In the genomic region with DNA sequence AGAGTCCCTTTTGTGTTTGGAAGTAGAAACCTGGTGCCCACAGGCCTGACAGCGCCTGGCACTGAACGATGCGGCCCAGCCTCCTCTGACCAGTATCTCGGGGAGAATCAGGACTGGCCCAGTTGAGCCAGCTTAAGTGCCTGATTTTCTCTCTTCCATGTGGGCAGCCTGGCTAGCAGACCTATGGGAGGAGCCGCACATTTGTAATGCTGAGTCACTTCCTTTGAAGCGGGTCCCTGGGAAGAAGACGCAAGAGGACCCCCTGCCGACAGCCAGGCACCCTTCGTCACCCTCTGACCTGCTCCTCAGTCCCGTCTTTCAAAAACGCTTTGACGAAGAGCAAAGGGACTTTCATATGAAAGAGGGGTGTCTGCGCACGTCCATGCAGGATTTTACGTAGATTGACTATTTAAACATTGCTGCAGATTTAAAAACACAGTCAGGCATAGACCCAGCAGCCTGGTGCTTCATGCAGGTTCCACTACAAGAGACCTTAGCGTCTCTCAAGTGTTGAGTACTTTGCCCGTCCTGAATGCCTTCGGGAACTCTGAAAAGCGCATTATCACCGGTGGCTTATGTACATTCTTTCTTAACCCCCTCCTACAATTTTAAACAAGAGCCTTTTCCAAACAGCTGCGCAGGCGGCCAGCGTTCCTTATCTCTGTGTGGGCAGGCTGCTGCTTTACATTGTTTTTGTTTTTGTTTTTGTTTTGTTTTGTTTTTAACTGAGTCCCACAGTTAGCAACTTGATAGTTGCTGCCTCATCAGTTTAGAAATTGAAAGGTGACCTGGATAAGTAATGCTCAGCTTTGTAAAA, we compare ENCODE assay signal across 9 cellular contexts. TPM values are rescaled to one million over a fixed set of nuclear protein-coding genes. Genes with fewer than 3 reads are reported as not detected.
DNase-seq lines count a peak whose midpoint lies in the region; ATAC-seq, FAIRE-seq and TF ChIP-seq lines count a peak whose summit lies in the region.
"Had no signal": no experiment of that assay in that cellular context is flagged by ENCODE, and none has a peak within 500 bp of the region (broad histone marks: within the 10 kb centered on the region; RNA-seq: fewer than 3 reads in every experiment).

No MANE protein-coding gene starts in this region.

- peaks cover 13% of the 10 kb centered on the region for H3K36me3 ChIP-seq in brain microvascular endothelial cell (replicated peaks)
- H3K36me3 ChIP-seq in kidney epithelial cell (ENCODE audit: control insufficient read depth, insufficient read depth, low read length) = no peaks in the 10 kb centered on the region

- H3K27ac ChIP-seq in brain microvascular endothelial cell = peak overlapping the region; percentile 90

- peaks cover 27% of the 10 kb centered on the region for H3K36me3 Mint-ChIP-seq in T-helper 2 cell treated with Interferon-gamma antibody and Interleukin-4, amounts not matched to agents 5 μg/mL and 100 μg/mL, for 36 hours (ENCODE audit: low read depth)

- H3K27ac Mint-ChIP-seq in T-helper 2 cell treated with Interferon-gamma antibody and Interleukin-4, amounts not matched to agents 5 μg/mL and 100 μg/mL, for 36 hours = peak overlapping the region; percentile 89
- peak overlapping the region; percentile 42 to 94 for H3K27ac Mint-ChIP-seq in stimulated activated naive CD8-positive, alpha-beta T cell treated with anti-CD3 and anti-CD28 coated beads, Interleukin-15, amount 100 ng/mL, for 72 hours

- peak; percentile 94 for FAIRE-seq in RCC 7860 (lab: Jason Lieb, UNC)
- FAIRE-seq: G401.6 had no signal

- H3K27me3 ChIP-seq in brain microvascular endothelial cell (replicated peaks) (no peaks in the 10 kb centered on the region), kidney epithelial cell (ENCODE audit: control insufficient read depth, insufficient read depth, low read length) (no peaks in the 10 kb centered on the region)

- no peaks in the 10 kb centered on the region for H3K27me3 Mint-ChIP-seq in T-helper 2 cell treated with Interferon-gamma antibody and Interleukin-4, amounts not matched to agents 5 μg/mL and 100 μg/mL, for 36 hours (ENCODE audit: low read depth)
- H3K27me3 Mint-ChIP-seq in stimulated activated naive CD8-positive, alpha-beta T cell treated with anti-CD3 and anti-CD28 coated beads, Interleukin-15, amount 100 ng/mL, for 72 hours = no peaks in the 10 kb centered on the region

- H3K4me3 Mint-ChIP-seq in T-helper 2 cell treated with Interferon-gamma antibody and Interleukin-4, amounts not matched to agents 5 μg/mL and 100 μg/mL, for 36 hours = peak overlapping the region; percentile 79
- H3K4me3 Mint-ChIP-seq in stimulated activated naive CD8-positive, alpha-beta T cell treated with anti-CD3 and anti-CD28 coated beads, Interleukin-15, amount 100 ng/mL, for 72 hours = peak overlapping the region; percentile 55 to 77

- TF ChIP-seq CTCF in brain microvascular endothelial cell (IDR thresholded peaks at IDR 0.05; ENCODE audit: low read depth, low read length, missing control alignments) (no peak), kidney epithelial cell (IDR thresholded peaks at IDR 0.05; ENCODE audit: insufficient read depth, low read length, poor library complexity, severe bottlenecking) (peak; percentile 11)

- peak; percentile 48 for ATAC-seq in stimulated activated naive CD8-positive, alpha-beta T cell treated with anti-CD3 and anti-CD28 coated beads, Interleukin-15, amount 100 ng/mL, for 72 hours
- no peak for ATAC-seq in GM18867 (IDR thresholded peaks at IDR 0.05; ENCODE audit: unreplicated experiment)
- no peak for ATAC-seq in GM21526 (IDR thresholded peaks at IDR 0.05; ENCODE audit: low FRiP score, unreplicated experiment)

- peaks cover 39% of the 10 kb centered on the region for H3K4me1 Mint-ChIP-seq in T-helper 2 cell treated with Interferon-gamma antibody and Interleukin-4, amounts not matched to agents 5 μg/mL and 100 μg/mL, for 36 hours (ENCODE audit: low read depth)
- H3K4me1 Mint-ChIP-seq in stimulated activated naive CD8-positive, alpha-beta T cell treated with anti-CD3 and anti-CD28 coated beads, Interleukin-15, amount 100 ng/mL, for 72 hours = peaks cover 75% of the 10 kb centered on the region

- no peaks in the 10 kb centered on the region for H3K9me3 Mint-ChIP-seq in T-helper 2 cell treated with Interferon-gamma antibody and Interleukin-4, amounts not matched to agents 5 μg/mL and 100 μg/mL, for 36 hours
- H3K9me3 Mint-ChIP-seq in stimulated activated naive CD8-positive, alpha-beta T cell treated with anti-CD3 and anti-CD28 coated beads, Interleukin-15, amount 100 ng/mL, for 72 hours = no peaks in the 10 kb centered on the region

- in situ Hi-C loops in brain microvascular endothelial cell (cut with HindIII; ENCODE audit: low pct_ligation_motif_present, low sequenced_read_pairs) = no loop called here

- H3K4me3 ChIP-seq in brain microvascular endothelial cell (ENCODE audit: low read depth, low read length) (peak overlapping the region; percentile 37), kidney epithelial cell (ENCODE audit: low read depth, low read length) (no peak overlapping the region)

- peak; percentile 32 for DNase-seq in T-helper 2 cell treated with Interferon-gamma antibody and Interleukin-4, amounts not matched to agents 5 μg/mL and 100 μg/mL, for 36 hours (ENCODE audit: low spot score)
- no peak for DNase-seq in T-helper 2 cell
- peak; percentile 96 for DNase-seq in RCC 7860 (ENCODE audit: low spot score)
- DNase-seq in brain microvascular endothelial cell = peak; percentile 96
- peak; percentile 79 for DNase-seq in kidney epithelial cell (ENCODE audit: low read depth)
- DNase-seq in stimulated activated naive CD8-positive, alpha-beta T cell treated with anti-CD3 and anti-CD28 coated beads, Interleukin-15, amount 100 ng/mL, for 72 hours = no peak

RNA-seq across cellular contexts. Expression of a gene that starts 36.5 kb away (rescaled TPM):
- 71.2 and 85.6 TPM in 2 replicates for total RNA-seq in kidney epithelial cell

RNA-seq across cellular contexts. Expression of a gene that starts 56.8 kb away (rescaled TPM):
- 48.2 and 61.3 TPM in 2 replicates for total RNA-seq in kidney epithelial cell

Comparison
In these comparisons a context has a peak if more than half of its experiments do, and no peak if none do; other contexts are left out.
1. DNase-seq: peak in T-helper 2 cell treated with Interferon-gamma antibody and Interleukin-4, amounts not matched to agents 5 μg/mL and 100 μg/mL, for 36 hours (single experiment), RCC 7860 (single experiment), brain microvascular endothelial cell (single experiment) and kidney epithelial cell (single experiment); none in T-helper 2 cell (0 of 5) and stimulated activated naive CD8-positive, alpha-beta T cell treated with anti-CD3 and anti-CD28 coated beads, Interleukin-15, amount 100 ng/mL, for 72 hours (0 of 2).